In the genomic region with DNA sequence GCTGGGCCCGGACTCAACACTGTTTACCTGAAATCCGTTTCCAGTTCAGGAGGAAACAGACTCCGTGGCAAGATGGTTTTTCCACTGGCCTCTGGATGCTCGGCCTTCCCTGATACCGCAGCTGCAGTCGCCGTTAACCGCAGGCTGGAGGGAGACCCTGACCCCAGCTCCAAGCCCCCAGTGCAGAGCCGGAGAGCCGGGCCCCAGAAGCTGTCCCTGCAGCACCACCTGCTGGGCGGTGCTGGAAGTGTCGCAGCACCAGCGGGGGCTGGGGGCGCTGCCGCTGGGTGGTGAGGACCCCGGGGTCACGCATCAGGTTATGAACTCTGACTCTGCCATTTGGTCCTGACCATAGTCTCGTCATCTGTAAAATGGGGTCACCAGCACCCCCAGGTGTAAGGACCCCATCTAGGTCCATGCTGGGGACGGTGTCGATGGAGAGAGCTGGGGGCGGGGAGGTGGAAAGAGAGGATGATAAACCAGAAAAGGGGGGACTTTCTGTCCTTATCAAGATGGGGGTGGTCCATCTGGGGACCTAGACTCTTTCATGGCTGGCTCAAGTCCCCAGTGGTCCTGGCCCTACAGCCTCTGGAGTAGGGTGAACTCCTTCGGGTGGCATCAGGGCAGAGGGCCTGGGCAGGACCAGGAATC, we compare ENCODE assay signal across 8 cellular contexts. TPM values are rescaled to one million over a fixed set of nuclear protein-coding genes. Genes with fewer than 3 reads are reported as not detected.
DNase-seq lines count a peak whose midpoint lies in the region; ATAC-seq and TF ChIP-seq lines count a peak whose summit lies in the region.

No MANE protein-coding gene starts in this region.

- intact Hi-C loops in activated T-helper 2 cell treated with anti-CD3 and anti-CD28 coated beads, Interferon-gamma antibody, Interleukin-2, Interleukin-4, amounts not matched to agents 10 μg/mL and 5 μg/mL and 100 μg/mL, durations not matched to agents 14 hours and 24 hours and 36 hours (cut with micrococcal nuclease), result loop anchor here (5.0 kb wide), 1 partner anchor 75 kb away; no protein-coding TSS in a partner anchor
- intact Hi-C loops in heart right ventricle (cut with DNase I), result loop anchor here (1.0 to 10.0 kb wide), 5 partner anchors 71 to 327 kb away; no protein-coding TSS in a partner anchor

- no peaks in the 10 kb centered on the region for H3K36me3 ChIP-seq in Karpas-422 (ENCODE audit: insufficient read depth, low read length)
- H3K36me3 ChIP-seq in heart right ventricle, result no peaks in the 10 kb centered on the region

- H3K9ac ChIP-seq in Karpas-422 (ENCODE audit: low read length), result no peak overlapping the region

- 19 to 22% methylated on average over 22 of the region's 22 CpGs for WGBS in heart right ventricle, 2 donors

- H3K4me1 Mint-ChIP-seq in activated T-helper 2 cell treated with anti-CD3 and anti-CD28 coated beads, Interferon-gamma antibody, Interleukin-2, Interleukin-4, amounts not matched to agents 10 μg/mL and 5 μg/mL and 100 μg/mL, durations not matched to agents 14 hours and 24 hours and 36 hours (ENCODE audit: low read depth), result no peaks in the 10 kb centered on the region

- H3K4me1 ChIP-seq in Karpas-422 (ENCODE audit: low read length), result no peaks in the 10 kb centered on the region
- H3K4me1 ChIP-seq in heart right ventricle, result peaks cover 0 to 3% (median 0%) of the 10 kb centered on the region in 9 donors

- H3K36me3 Mint-ChIP-seq in activated T-helper 2 cell treated with anti-CD3 and anti-CD28 coated beads, Interferon-gamma antibody, Interleukin-2, Interleukin-4, amounts not matched to agents 10 μg/mL and 5 μg/mL and 100 μg/mL, durations not matched to agents 14 hours and 24 hours and 36 hours (ENCODE audit: low read depth), result peaks cover 3% of the 10 kb centered on the region

- no peak overlapping the region for H2AFZ ChIP-seq in Karpas-422 (ENCODE audit: low read length)

- H3K27me3 Mint-ChIP-seq in activated T-helper 2 cell treated with anti-CD3 and anti-CD28 coated beads, Interferon-gamma antibody, Interleukin-2, Interleukin-4, amounts not matched to agents 10 μg/mL and 5 μg/mL and 100 μg/mL, durations not matched to agents 14 hours and 24 hours and 36 hours (ENCODE audit: low read depth), result peaks cover 7% of the 10 kb centered on the region

- H3K4me3 Mint-ChIP-seq in activated T-helper 2 cell treated with anti-CD3 and anti-CD28 coated beads, Interferon-gamma antibody, Interleukin-2, Interleukin-4, amounts not matched to agents 10 μg/mL and 5 μg/mL and 100 μg/mL, durations not matched to agents 14 hours and 24 hours and 36 hours (ENCODE audit: low read depth), result no peak overlapping the region

- H3K27me3 ChIP-seq in Karpas-422 (ENCODE audit: low read length) (no peaks in the 10 kb centered on the region), heart right ventricle (peaks cover 0 to 67% (median 58%) of the 10 kb centered on the region in 7 donors)

- peak; percentile 82 to 97 (median 93) for TF ChIP-seq CTCF in heart right ventricle (IDR thresholded peaks at IDR 0.05)

- DNase-seq in COLO668 (lab: John Stamatoyannopoulos, UW; ENCODE audit: unreplicated experiment) (peak; percentile 17), Karpas-422 (peak; percentile 70), heart right ventricle (no peak)
- peak; percentile 20 for DNase-seq in activated T-helper 2 cell treated with anti-CD3 and anti-CD28 coated beads, Interferon-gamma antibody, Interleukin-2, Interleukin-4, amounts not matched to agents 10 μg/mL and 5 μg/mL and 100 μg/mL, durations not matched to agents 14 hours and 24 hours and 36 hours (ENCODE audit: low spot score)
- DNase-seq in stimulated activated CD4-positive, alpha-beta T cell treated with anti-CD3 and anti-CD28 coated beads, Interleukin-4, amount 100 ng/mL, for 24 hours, result peak; percentile 33

- H3K4me3 ChIP-seq in Karpas-422 (ENCODE audit: low read length) (no peak overlapping the region), heart right ventricle (no peak overlapping the region)

- H3K9me2 ChIP-seq in Karpas-422 (replicated peaks; ENCODE audit: insufficient read depth, low read length), result no peaks in the 10 kb centered on the region

- H4K20me1 ChIP-seq in Karpas-422 (ENCODE audit: insufficient read depth, low read depth, low read length), result no peaks in the 10 kb centered on the region

- peaks cover 18% of the 10 kb centered on the region for H3K9me3 Mint-ChIP-seq in activated T-helper 2 cell treated with anti-CD3 and anti-CD28 coated beads, Interferon-gamma antibody, Interleukin-2, Interleukin-4, amounts not matched to agents 10 μg/mL and 5 μg/mL and 100 μg/mL, durations not matched to agents 14 hours and 24 hours and 36 hours

- H3K9me3 ChIP-seq in Karpas-422 (ENCODE audit: low read length) (peaks cover 10% of the 10 kb centered on the region), heart right ventricle (peaks cover 0 to 22% (median 13%) of the 10 kb centered on the region in 11 donors)

- no peak overlapping the region for H3K27ac Mint-ChIP-seq in activated T-helper 2 cell treated with anti-CD3 and anti-CD28 coated beads, Interferon-gamma antibody, Interleukin-2, Interleukin-4, amounts not matched to agents 10 μg/mL and 5 μg/mL and 100 μg/mL, durations not matched to agents 14 hours and 24 hours and 36 hours

- H3K79me2 ChIP-seq in Karpas-422 (ENCODE audit: low read length), result no peaks in the 10 kb centered on the region

- H3K27ac ChIP-seq in Karpas-422 (ENCODE audit: low read length) (no peak overlapping the region), heart right ventricle (no peak overlapping the region)

- ATAC-seq in heart right ventricle (peak in 7 of 8 donors; percentile 32 to 69 (median 49)), GM21786 (IDR thresholded peaks at IDR 0.05; ENCODE audit: unreplicated experiment) (no peak), GM21737 (IDR thresholded peaks at IDR 0.05; ENCODE audit: unreplicated experiment) (no peak), GM19351 (IDR thresholded peaks at IDR 0.05; ENCODE audit: unreplicated experiment) (no peak)

- no peak overlapping the region for H3K4me2 ChIP-seq in Karpas-422 (ENCODE audit: low read depth, low read length, poor library complexity, severe bottlenecking)

RNA-seq across cellular contexts. Expression of a gene that starts 20.8 kb away (rescaled TPM):
- not detected in 2 replicates for total RNA-seq in Karpas-422 (2014; rRNA removed; shearing (Covaris generic); ENCODE audit: low replicate concordance)
- total RNA-seq in activated T-helper 2 cell treated with anti-CD3 and anti-CD28 coated beads, Interferon-gamma antibody, Interleukin-2, Interleukin-4, amounts not matched to agents 10 μg/mL and 5 μg/mL and 100 μg/mL, durations not matched to agents 14 hours and 24 hours and 36 hours, result not detected in 2 replicates
- total RNA-seq in heart right ventricle, result 1 to 10 TPM in 4 of 10 donors, under 1 TPM in 2, not detected in 4; 0.38 to 1.5 (median 1.1) TPM
- under 1 TPM; 0.06 to 0.22 TPM for polyA plus RNA-seq in heart right ventricle

Comparison
In these comparisons a context has a peak if more than half of its experiments do, and no peak if none do; other contexts are left out.
1. DNase-seq: peak in COLO668 (single experiment), Karpas-422 (single experiment), activated T-helper 2 cell treated with anti-CD3 and anti-CD28 coated beads, Interferon-gamma antibody, Interleukin-2, Interleukin-4, amounts not matched to agents 10 μg/mL and 5 μg/mL and 100 μg/mL, durations not matched to agents 14 hours and 24 hours and 36 hours (single experiment) and stimulated activated CD4-positive, alpha-beta T cell treated with anti-CD3 and anti-CD28 coated beads, Interleukin-4, amount 100 ng/mL, for 24 hours (single experiment); none in heart right ventricle (0 of 2).
2. ATAC-seq: peak in heart right ventricle (7 of 8); none in GM21786 (single experiment), GM21737 (single experiment) and GM19351 (single experiment).